In the genomic region with DNA sequence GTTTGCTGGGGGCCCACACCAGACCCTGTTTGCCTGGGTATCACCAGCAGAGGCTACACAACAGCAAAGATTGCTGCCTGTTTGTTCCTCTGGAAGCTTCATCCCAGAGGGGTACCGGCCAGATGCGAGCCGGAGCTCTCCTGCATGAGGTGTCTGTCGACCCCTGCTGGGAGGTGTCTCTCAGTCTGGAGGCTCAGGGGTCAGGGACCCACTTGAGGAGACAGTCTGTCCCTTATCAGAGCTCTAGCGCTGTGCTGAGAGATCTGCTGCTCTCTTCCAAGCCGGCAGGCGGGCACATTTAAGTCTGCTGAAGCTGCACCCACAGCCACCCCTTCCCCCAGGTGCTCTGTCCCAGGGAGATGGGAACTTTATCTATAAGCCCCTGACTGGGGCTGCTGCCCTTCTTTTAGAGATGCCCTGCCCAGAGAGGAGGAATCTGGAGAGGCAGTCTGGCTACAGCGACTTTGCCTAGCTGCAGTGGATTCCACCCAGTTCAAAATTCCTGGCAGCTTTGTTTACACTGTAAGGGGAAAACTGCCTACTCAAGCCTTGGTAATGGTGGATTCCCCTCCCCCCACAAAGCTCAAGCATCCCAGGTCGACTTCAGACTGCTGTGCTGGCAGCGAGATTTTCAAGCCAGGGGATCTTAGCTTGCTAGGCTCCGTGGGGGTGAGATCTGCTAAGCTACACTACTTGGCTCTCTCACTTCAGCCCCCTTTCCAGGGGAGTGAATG, we compare ENCODE assay signal across 18 cellular contexts.
"Had no signal": no experiment of that assay in that cellular context is flagged by ENCODE, and none has a peak within 500 bp of the region (broad histone marks: within the 10 kb centered on the region; RNA-seq: fewer than 3 reads in every experiment).

No MANE protein-coding gene starts in this region.

- H3K9ac ChIP-seq: parathyroid adenoma had no signal

- DNase-seq: activated B cell treated with CpG ODN at 0.5 μM for 24 hours; activated CD4-positive, alpha-beta memory T cell treated with anti-CD3 and anti-CD28 coated beads for 36 hours; activated CD4-positive, alpha-beta T cell treated with anti-CD3 and anti-CD28 coated beads for 4 hours; activated T-cell treated with anti-CD3 and anti-CD28 coated beads for 4 hours; amygdala; dorsolateral prefrontal cortex; kidney glomerular epithelial cell; natural killer cell; small intestine; stimulated activated CD4-positive, alpha-beta T cell treated with anti-CD3 and anti-CD28 coated beads, Interleukin-4, amount 100 ng/mL, for 1 hour; stomach; T-cell had no signal

- H3K27me3 ChIP-seq: dorsolateral prefrontal cortex, right lobe of liver, stomach had no signal

- H3K9me3 Mint-ChIP-seq: stimulated activated effector memory CD8-positive, alpha-beta T cell treated with anti-CD3 and anti-CD28 coated beads, Interleukin-12 subunit alpha, Interleukin-12 subunit beta, amount 100 ng/mL, for 72 hours had no signal

- H3K4me1 ChIP-seq: parathyroid adenoma, right lobe of liver, stomach had no signal

- ATAC-seq: natural killer cell; right lobe of liver; stimulated activated effector memory CD8-positive, alpha-beta T cell treated with anti-CD3 and anti-CD28 coated beads, Interleukin-12 subunit alpha, Interleukin-12 subunit beta, amount 100 ng/mL, for 72 hours; T-cell had no signal

- H3K36me3 ChIP-seq: right lobe of liver, stomach had no signal

- H3K9me3 ChIP-seq: right lobe of liver had no signal

- H3K4me1 Mint-ChIP-seq: activated B cell treated with CpG ODN at 0.5 μM for 24 hours; memory B cell; natural killer cell; stimulated activated effector memory CD8-positive, alpha-beta T cell treated with anti-CD3 and anti-CD28 coated beads, Interleukin-12 subunit alpha, Interleukin-12 subunit beta, amount 100 ng/mL, for 72 hours; T-cell had no signal

- H3K27ac Mint-ChIP-seq: activated B cell treated with CpG ODN at 0.5 μM for 24 hours; activated CD4-positive, alpha-beta memory T cell treated with anti-CD3 and anti-CD28 coated beads for 36 hours; activated naive CD8-positive, alpha-beta T cell; memory B cell; natural killer cell; stimulated activated effector memory CD8-positive, alpha-beta T cell treated with anti-CD3 and anti-CD28 coated beads, Interleukin-12 subunit alpha, Interleukin-12 subunit beta, amount 100 ng/mL, for 72 hours; T-cell; type B pancreatic cell had no signal

- H3K4me3 Mint-ChIP-seq: activated B cell treated with CpG ODN at 0.5 μM for 24 hours; activated CD4-positive, alpha-beta memory T cell treated with anti-CD3 and anti-CD28 coated beads for 36 hours; activated naive CD8-positive, alpha-beta T cell; memory B cell; natural killer cell; stimulated activated effector memory CD8-positive, alpha-beta T cell treated with anti-CD3 and anti-CD28 coated beads, Interleukin-12 subunit alpha, Interleukin-12 subunit beta, amount 100 ng/mL, for 72 hours; T-cell; type B pancreatic cell had no signal

- H3K27me3 Mint-ChIP-seq: activated B cell treated with CpG ODN at 0.5 μM for 24 hours; activated CD4-positive, alpha-beta memory T cell treated with anti-CD3 and anti-CD28 coated beads for 36 hours; memory B cell; type B pancreatic cell had no signal

- H3K4me3 ChIP-seq: dorsolateral prefrontal cortex, right lobe of liver, stomach had no signal

- H3K36me3 Mint-ChIP-seq: activated CD4-positive, alpha-beta memory T cell treated with anti-CD3 and anti-CD28 coated beads for 36 hours; activated naive CD8-positive, alpha-beta T cell; memory B cell; natural killer cell; stimulated activated effector memory CD8-positive, alpha-beta T cell treated with anti-CD3 and anti-CD28 coated beads, Interleukin-12 subunit alpha, Interleukin-12 subunit beta, amount 100 ng/mL, for 72 hours; T-cell had no signal

- H3K27ac ChIP-seq: dorsolateral prefrontal cortex, parathyroid adenoma, right lobe of liver, stomach had no signal

- H2AFZ ChIP-seq: parathyroid adenoma had no signal
